In the genomic region with DNA sequence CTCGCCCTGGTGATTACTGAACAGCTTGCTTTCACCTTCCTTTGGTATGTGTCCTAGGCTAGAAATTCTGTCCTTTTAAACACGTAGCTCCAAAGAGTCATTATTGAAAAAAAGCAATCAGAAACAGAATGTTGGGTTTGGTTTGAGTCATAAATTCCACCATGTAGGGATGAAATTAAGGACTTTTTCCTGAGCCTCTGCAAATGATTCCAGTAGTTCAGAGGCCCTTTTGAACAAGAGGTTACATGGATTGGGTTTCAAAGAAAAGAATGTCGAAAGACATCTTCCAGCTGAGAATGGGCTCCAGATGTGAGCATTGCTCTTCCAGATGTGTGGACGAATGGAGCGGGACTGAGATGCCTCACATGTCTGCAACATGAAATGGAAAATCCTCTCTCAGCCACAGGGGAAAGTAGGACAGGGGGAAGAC, we compare ENCODE assay signal across 9 cellular contexts. TPM values are rescaled to one million over a fixed set of nuclear protein-coding genes. Genes with fewer than 3 reads are reported as not detected.
DNase-seq lines count a peak whose midpoint lies in the region; ATAC-seq lines count a peak whose summit lies in the region.
"Had no signal": no experiment of that assay in that cellular context is flagged by ENCODE, and none has a peak within 500 bp of the region (broad histone marks: within the 10 kb centered on the region; RNA-seq: fewer than 3 reads in every experiment).

No MANE protein-coding gene starts in this region.

- H3K27me3 ChIP-seq in adipocyte (replicated peaks; ENCODE audit: control insufficient read depth, insufficient read depth, low read length), result no peaks in the 10 kb centered on the region

- H3K4me1 ChIP-seq in adipocyte (ENCODE audit: control insufficient read depth, insufficient read depth, low read length), result peaks cover 71% of the 10 kb centered on the region

- ATAC-seq in Right ventricle myocardium superior (ENCODE audit: poor library complexity) (peak; percentile 72), GM18520 (IDR thresholded peaks at IDR 0.05; ENCODE audit: unreplicated experiment) (no peak)

- DNase-seq in GM04504 (ENCODE audit: low read depth) (peak; percentile 75), adipocyte (ENCODE audit: low read depth) (peak; percentile 95), Right ventricle myocardium superior (no peak), skeletal muscle cell (ENCODE audit: low read depth) (no peak), head of caudate nucleus (no peak), LoVo (ENCODE audit: low spot score) (no peak), GM19238 (ENCODE audit: insufficient read length, low spot score) (no peak)
- DNase-seq: NCI-H1417 had no signal

- H3K9ac ChIP-seq in adipocyte (ENCODE audit: low read length), result peak overlapping the region; percentile 82

- no peaks in the 10 kb centered on the region for H3K9me3 ChIP-seq in adipocyte (ENCODE audit: control insufficient read depth, low read length)

- intact Hi-C loops in Right ventricle myocardium superior (cut with DNase I), result no loop called here
- intact Hi-C loops in head of caudate nucleus (cut with DNase I), result no loop called here

- no peaks in the 10 kb centered on the region for H3K36me3 ChIP-seq in adipocyte (ENCODE audit: control insufficient read depth, insufficient read depth, low read length, severe bottlenecking)

- H3K4me3 ChIP-seq in adipocyte (ENCODE audit: low read length), result peak overlapping the region; percentile 58
- peak overlapping the region; percentile 4 for H3K4me3 ChIP-seq in skeletal muscle cell (ENCODE audit: low read depth, low read length)

RNA-seq across cellular contexts. Expression of gene EMP1, which starts 23.5 kb away (rescaled TPM):
- total RNA-seq in Right ventricle myocardium superior, result 99.9 TPM

Comparison
In these comparisons a context has a peak if more than half of its experiments do, and no peak if none do; other contexts are left out.
1. DNase-seq: peak in GM04504 (single experiment) and adipocyte (single experiment); none in Right ventricle myocardium superior (single experiment), skeletal muscle cell (single experiment), head of caudate nucleus (0 of 42), LoVo (single experiment) and GM19238 (single experiment).